14 cellular contexts compared by ENCODE assay signal in genomic region chr3:14491396-14492190, GRCh38. TPM values are rescaled to one million over a fixed set of nuclear protein-coding genes. Genes with fewer than 3 reads are reported as not detected.
"Had no signal": no experiment of that assay in that cellular context is flagged by ENCODE, and none has a peak within 500 bp of the region (broad histone marks: within the 10 kb centered on the region; RNA-seq: fewer than 3 reads in every experiment).

No MANE protein-coding gene starts in this region.

- H3K27me3 ChIP-seq: cardiac muscle cell, colonic mucosa, gastrocnemius medialis, neutrophil, thyroid gland, uterus had no signal

- H3K4me1 Mint-ChIP-seq: activated naive CD8-positive, alpha-beta T cell treated with anti-CD3 and anti-CD28 coated beads, Interleukin-2, amount 50 U/mL, for 24 hours had no signal

- H3K4me3 Mint-ChIP-seq: activated naive CD8-positive, alpha-beta T cell treated with anti-CD3 and anti-CD28 coated beads, Interleukin-2, amount 50 U/mL, for 24 hours had no signal

- H3K9me3 Mint-ChIP-seq: activated naive CD8-positive, alpha-beta T cell treated with anti-CD3 and anti-CD28 coated beads, Interleukin-2, amount 50 U/mL, for 24 hours had no signal

- ATAC-seq: activated naive CD8-positive, alpha-beta T cell treated with anti-CD3 and anti-CD28 coated beads, Interleukin-2, amount 50 U/mL, for 24 hours; gastrocnemius medialis had no signal

- H3K27ac Mint-ChIP-seq: activated naive CD8-positive, alpha-beta T cell treated with anti-CD3 and anti-CD28 coated beads, Interleukin-2, amount 50 U/mL, for 24 hours had no signal

- FAIRE-seq: endothelial cell of umbilical vein had no signal

- H3K36me3 ChIP-seq: cardiac muscle cell, colonic mucosa, uterus had no signal

- H3K27ac ChIP-seq: cardiac muscle cell, colonic mucosa, gastrocnemius medialis, thyroid gland, uterus had no signal

- H3K9me3 ChIP-seq: colonic mucosa, gastrocnemius medialis, neutrophil, thyroid gland, uterus had no signal

- H3K27me3 Mint-ChIP-seq: activated naive CD8-positive, alpha-beta T cell treated with anti-CD3 and anti-CD28 coated beads, Interleukin-2, amount 50 U/mL, for 24 hours had no signal

- DNase-seq: activated CD4-positive, alpha-beta T cell treated with anti-CD3 and anti-CD28 coated beads, Interleukin-2, amount 50 U/mL, for 4 hours; activated naive CD4-positive, alpha-beta T cell treated with Interleukin-2 at 50 U/mL for 16 hours; activated naive CD8-positive, alpha-beta T cell treated with anti-CD3 and anti-CD28 coated beads, Interleukin-2, amount 50 U/mL, for 24 hours; colonic mucosa; effector CD4-positive, alpha-beta T cell; gastrocnemius medialis; stimulated activated CD4-positive, alpha-beta T cell treated with anti-CD3 and anti-CD28 coated beads, Interleukin-4, amount 100 ng/mL, for 4 hours; thyroid gland; uterus had no signal

- H3K4me1 ChIP-seq: colonic mucosa, thyroid gland, uterus had no signal

- H3K4me3 ChIP-seq: cardiac muscle cell, colonic mucosa, gastrocnemius medialis, thyroid gland, uterus had no signal

RNA-seq across cellular contexts. Expression of gene GRIP2, which starts 48.5 kb away (rescaled TPM):
- total RNA-seq: endothelial cell of umbilical vein, kidney epithelial cell, pulmonary artery endothelial cell had no signal
- polyA plus RNA-seq: cardiac muscle cell, endothelial cell of umbilical vein had no signal
